In genomic region chr11:48088682-48089050, GRCh38 we compare ENCODE assay signal across 10 cellular contexts.
DNase-seq lines count a peak whose midpoint lies in the region; ATAC-seq and TF ChIP-seq lines count a peak whose summit lies in the region.
"Had no signal": no experiment of that assay in that cellular context is flagged by ENCODE, and none has a peak within 500 bp of the region (broad histone marks: within the 10 kb centered on the region; RNA-seq: fewer than 3 reads in every experiment).

No MANE protein-coding gene starts in this region.

- peak; percentile 85 to 91 (median 85) for DNase-seq in NCI-H1417 (lab: John Stamatoyannopoulos, UW)
- DNase-seq in NCI-H1417 treated with DMSO at 0.1 percent for 48 hours (lab: John Stamatoyannopoulos, UW): no peak
- peak; percentile 81 for DNase-seq in NCI-H187 treated with DMSO at 0.1 percent for 48 hours (lab: John Stamatoyannopoulos, UW)
- DNase-seq in astrocyte of the spinal cord (ENCODE audit: low read depth, low spot score): peak; percentile 81
- no peak for DNase-seq in mesothelial cell of epicardium (ENCODE audit: low spot score in 2 of 2, unreplicated experiment in 2 of 2)
- DNase-seq: activated CD4-positive, alpha-beta T cell treated with anti-CD3 and anti-CD28 coated beads for 4 hours; NCI-H226 had no signal

- ATAC-seq in HG02852 (IDR thresholded peaks at IDR 0.05; ENCODE audit: unreplicated experiment): no peak
- no peak for ATAC-seq in GM18520 (IDR thresholded peaks at IDR 0.05; ENCODE audit: unreplicated experiment)

- peaks cover 2% of the 10 kb centered on the region for H3K36me3 Mint-ChIP-seq in mesothelial cell of epicardium

- TF ChIP-seq CTCF in astrocyte of the spinal cord (IDR thresholded peaks at IDR 0.05; ENCODE audit: low read depth, low read length) (no peak), neutrophil (IDR thresholded peaks at IDR 0.05) (no peak), mesothelial cell of epicardium (IDR thresholded peaks at IDR 0.05; ENCODE audit: unreplicated experiment) (no peak)

- no peaks in the 10 kb centered on the region for H3K27me3 ChIP-seq in neutrophil

- H3K36me3 ChIP-seq in neutrophil: peaks cover 7% of the 10 kb centered on the region

- no peak overlapping the region for H3K4me3 Mint-ChIP-seq in mesothelial cell of epicardium

- H3K27ac ChIP-seq in neutrophil: peak overlapping the region; percentile 75

- H3K4me1 ChIP-seq in neutrophil (ENCODE audit: control insufficient read depth in 1 of 2, insufficient read depth in 1 of 2, low read depth in 1 of 2, low read length in 1 of 2): peaks cover 47 to 63% of the 10 kb centered on the region in 2 experiments

- no peaks in the 10 kb centered on the region for H3K9me3 Mint-ChIP-seq in mesothelial cell of epicardium

- in situ Hi-C loops in astrocyte of the spinal cord (cut with HindIII; ENCODE audit: low sequenced_read_pairs): no loop called here

- H3K4me1 Mint-ChIP-seq in mesothelial cell of epicardium: peaks cover 39% of the 10 kb centered on the region

- no peaks in the 10 kb centered on the region for H3K9me3 ChIP-seq in neutrophil

- no peak overlapping the region for H3K4me3 ChIP-seq in astrocyte of the spinal cord (ENCODE audit: low read depth, low read length)
- no peak overlapping the region for H3K4me3 ChIP-seq in neutrophil (ENCODE audit: low read depth in 1 of 2, low read length in 1 of 2)

- H3K27ac Mint-ChIP-seq in mesothelial cell of epicardium: no peak overlapping the region

- peaks cover 55% of the 10 kb centered on the region for H3K27me3 Mint-ChIP-seq in mesothelial cell of epicardium (ENCODE audit: low read depth)

Comparison
In these comparisons a context has a peak if more than half of its experiments do, and no peak if none do; other contexts are left out.
1. DNase-seq: peak in NCI-H1417 (3 of 3), NCI-H187 treated with DMSO at 0.1 percent for 48 hours (single experiment) and astrocyte of the spinal cord (single experiment); none in NCI-H1417 treated with DMSO at 0.1 percent for 48 hours (single experiment) and mesothelial cell of epicardium (0 of 2).